ENCODE assay signal across 11 cellular contexts in genomic region chr18:58578321-58578720, GRCh38. TPM values are rescaled to one million over a fixed set of nuclear protein-coding genes. Genes with fewer than 3 reads are reported as not detected.
DNase-seq lines count a peak whose midpoint lies in the region; ATAC-seq lines count a peak whose summit lies in the region.
"Had no signal": no experiment of that assay in that cellular context is flagged by ENCODE, and none has a peak within 500 bp of the region (broad histone marks: within the 10 kb centered on the region; RNA-seq: fewer than 3 reads in every experiment).

No MANE protein-coding gene starts in this region.

- H3K27me3 Mint-ChIP-seq in natural killer cell treated with Interleukin-12 subunit alpha and Interleukin-12 subunit beta and Interleukin-15 and Interleukin-18, amount 100 ng/mL, for 72 hours = peaks cover 26 to 32% of the 10 kb centered on the region in 2 donors
- peaks cover 18% of the 10 kb centered on the region for H3K27me3 Mint-ChIP-seq in activated CD4-positive, alpha-beta T cell treated with anti-CD3 and anti-CD28 coated beads, Interleukin-2, amount 10 ng/mL, durations not matched to agents 24 days and 14 days

- DNase-seq in EH (ENCODE audit: low read depth) (peak; percentile 47), NCI-H1694 treated with DMSO at 0.1 percent for 48 hours (lab: John Stamatoyannopoulos, UW) (peak; percentile 39), dedifferentiated amniotic fluid mesenchymal stem cell (ENCODE audit: extremely low spot score) (peak; percentile 42), Kasumi-1 (lab: John Stamatoyannopoulos, UW) (no peak)
- no peak for DNase-seq in natural killer cell treated with Interleukin-12 subunit alpha and Interleukin-12 subunit beta and Interleukin-15 and Interleukin-18, amount 100 ng/mL, for 72 hours (ENCODE audit: low spot score)
- no peak for DNase-seq in activated CD4-positive, alpha-beta T cell treated with anti-CD3 and anti-CD28 coated beads, Interleukin-2, amount 10 ng/mL, durations not matched to agents 24 days and 14 days
- DNase-seq: activated CD4-positive, alpha-beta T cell treated with anti-CD3 and anti-CD28 coated beads, Interleukin-2, amount 50 U/mL, for 48 hours; stomach had no signal

- peaks cover 17 to 19% of the 10 kb centered on the region in 2 donors for H3K4me1 Mint-ChIP-seq in natural killer cell treated with Interleukin-12 subunit alpha and Interleukin-12 subunit beta and Interleukin-15 and Interleukin-18, amount 100 ng/mL, for 72 hours (ENCODE audit: low read depth in 2 of 2)
- peaks cover 15% of the 10 kb centered on the region for H3K4me1 Mint-ChIP-seq in activated CD4-positive, alpha-beta T cell treated with anti-CD3 and anti-CD28 coated beads, Interleukin-2, amount 10 ng/mL, durations not matched to agents 24 days and 14 days

- peak overlapping the region; percentile 24 for H3K4me3 Mint-ChIP-seq in natural killer cell treated with Interleukin-12 subunit alpha and Interleukin-12 subunit beta and Interleukin-15 and Interleukin-18, amount 100 ng/mL, for 72 hours
- no peak overlapping the region for H3K4me3 Mint-ChIP-seq in activated CD4-positive, alpha-beta T cell treated with anti-CD3 and anti-CD28 coated beads, Interleukin-2, amount 10 ng/mL, durations not matched to agents 24 days and 14 days

- peak overlapping the region in 1 of 2 donors; percentile 60 for H3K27ac Mint-ChIP-seq in natural killer cell treated with Interleukin-12 subunit alpha and Interleukin-12 subunit beta and Interleukin-15 and Interleukin-18, amount 100 ng/mL, for 72 hours
- no peak overlapping the region for H3K27ac Mint-ChIP-seq in activated CD4-positive, alpha-beta T cell treated with anti-CD3 and anti-CD28 coated beads, Interleukin-2, amount 10 ng/mL, durations not matched to agents 24 days and 14 days

- no peaks in the 10 kb centered on the region for H3K36me3 Mint-ChIP-seq in natural killer cell treated with Interleukin-12 subunit alpha and Interleukin-12 subunit beta and Interleukin-15 and Interleukin-18, amount 100 ng/mL, for 72 hours
- H3K36me3 Mint-ChIP-seq in activated CD4-positive, alpha-beta T cell treated with anti-CD3 and anti-CD28 coated beads, Interleukin-2, amount 10 ng/mL, durations not matched to agents 24 days and 14 days (ENCODE audit: low read depth) = no peaks in the 10 kb centered on the region

- ATAC-seq in natural killer cell treated with Interleukin-12 subunit alpha and Interleukin-12 subunit beta and Interleukin-15 and Interleukin-18, amount 100 ng/mL, for 72 hours = no peak
- no peak for ATAC-seq in HG02981 (IDR thresholded peaks at IDR 0.05; ENCODE audit: unreplicated experiment)
- ATAC-seq in HG03097 (IDR thresholded peaks at IDR 0.05; ENCODE audit: low FRiP score, unreplicated experiment) = no peak

- intact Hi-C loops in activated CD4-positive, alpha-beta T cell treated with anti-CD3 and anti-CD28 coated beads, Interleukin-2, amount 10 ng/mL, durations not matched to agents 24 days and 14 days (cut with micrococcal nuclease) = no loop called here

- H3K9me3 Mint-ChIP-seq in natural killer cell treated with Interleukin-12 subunit alpha and Interleukin-12 subunit beta and Interleukin-15 and Interleukin-18, amount 100 ng/mL, for 72 hours = no peaks in the 10 kb centered on the region
- H3K9me3 Mint-ChIP-seq in activated CD4-positive, alpha-beta T cell treated with anti-CD3 and anti-CD28 coated beads, Interleukin-2, amount 10 ng/mL, durations not matched to agents 24 days and 14 days = peaks cover 3% of the 10 kb centered on the region

RNA-seq across cellular contexts. Expression of gene ALPK2, which starts 50.6 kb away (rescaled TPM):
- total RNA-seq in natural killer cell treated with Interleukin-12 subunit alpha and Interleukin-12 subunit beta and Interleukin-15 and Interleukin-18, amount 100 ng/mL, for 72 hours = under 1 TPM; 0.17 to 0.78 TPM
- 0.07 and 0.23 TPM in 2 replicates for total RNA-seq in activated CD4-positive, alpha-beta T cell treated with anti-CD3 and anti-CD28 coated beads, Interleukin-2, amount 10 ng/mL, durations not matched to agents 24 days and 14 days
- total RNA-seq: dermis microvascular lymphatic vessel endothelial cell had no signal

Comparison
In these comparisons a context has a peak if more than half of its experiments do, and no peak if none do; other contexts are left out.
1. DNase-seq: peak in EH (single experiment), NCI-H1694 treated with DMSO at 0.1 percent for 48 hours (single experiment) and dedifferentiated amniotic fluid mesenchymal stem cell (single experiment); none in natural killer cell treated with Interleukin-12 subunit alpha and Interleukin-12 subunit beta and Interleukin-15 and Interleukin-18, amount 100 ng/mL, for 72 hours (single experiment), activated CD4-positive, alpha-beta T cell treated with anti-CD3 and anti-CD28 coated beads, Interleukin-2, amount 10 ng/mL, durations not matched to agents 24 days and 14 days (single experiment) and Kasumi-1 (0 of 2).